In genomic region chr7:104775581-104775980, GRCh38 we compare ENCODE assay signal across 17 cellular contexts.
"Had no signal": no experiment of that assay in that cellular context is flagged by ENCODE, and none has a peak within 500 bp of the region (broad histone marks: within the 10 kb centered on the region; RNA-seq: fewer than 3 reads in every experiment).

No MANE protein-coding gene starts in this region.

- DNase-seq: Kasumi-1, MM.1S, NCI-H1105, NCI-H1417, NCI-H1436 treated with DMSO at 0.1 percent for 48 hours, NCI-H1694, NCI-H187 treated with DMSO at 0.1 percent for 48 hours, NCI-H2029 treated with DMSO at 0.1 percent for 48 hours, NCI-H226, NCI-H446, NCI-H510A, NCI-H524 treated with DMSO at 0.1 percent for 48 hours, NCI-H774, SHP77 treated with DMSO at 0.1 percent for 48 hours, SJCRH30, T-helper 1 cell had no signal

- H3K36me3 Mint-ChIP-seq: IgD-negative memory B cell had no signal

- H3K27ac Mint-ChIP-seq: IgD-negative memory B cell had no signal

- H3K4me3 Mint-ChIP-seq: IgD-negative memory B cell had no signal

- H3K4me1 Mint-ChIP-seq: IgD-negative memory B cell had no signal
